31 cellular contexts compared by ENCODE assay signal in the genomic region with DNA sequence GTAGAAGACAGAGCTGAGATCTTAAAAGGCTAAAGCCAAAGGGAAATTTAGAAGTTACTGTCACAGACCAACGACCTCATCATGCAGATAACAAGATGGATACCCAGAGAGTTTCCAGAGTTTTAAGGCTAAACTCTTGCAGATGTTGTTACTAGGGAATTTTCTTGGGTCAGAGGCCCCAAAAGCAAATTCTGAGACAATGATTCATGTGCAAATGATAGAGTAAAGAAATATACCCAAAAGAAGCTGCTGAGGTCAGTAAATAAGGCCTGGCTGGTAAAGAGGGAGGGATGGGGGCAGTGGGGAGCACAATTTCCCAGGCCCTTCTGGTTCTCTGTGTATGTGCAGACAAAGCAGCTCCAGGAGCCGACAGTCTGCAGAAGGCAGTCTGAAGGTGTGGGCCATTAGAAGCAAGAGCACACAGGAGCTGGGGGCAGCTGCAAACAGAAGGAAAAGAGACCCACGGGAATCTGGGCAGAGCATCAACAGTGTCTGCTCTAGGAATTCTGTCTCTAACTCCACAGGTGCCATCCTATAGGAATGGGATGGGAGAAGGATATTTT.
DNase-seq lines count a peak whose midpoint lies in the region; ATAC-seq, FAIRE-seq and TF ChIP-seq lines count a peak whose summit lies in the region.
"Had no signal": no experiment of that assay in that cellular context is flagged by ENCODE, and none has a peak within 500 bp of the region (broad histone marks: within the 10 kb centered on the region; RNA-seq: fewer than 3 reads in every experiment).

No MANE protein-coding gene starts in this region.

- no peak overlapping the region for H2AFZ ChIP-seq in endothelial cell of umbilical vein (ENCODE audit: low read depth, low read length)
- H2AFZ ChIP-seq in trophoblast cell (ENCODE audit: insufficient read depth, low read length, poor library complexity): no peak overlapping the region

- H4K8ac ChIP-seq in trophoblast cell (ENCODE audit: low read depth, low read length): no peak overlapping the region

- dilution Hi-C loops in endothelial cell of umbilical vein (cut with MboI; ENCODE audit: extremely low pct_ligation_motif_present, low sequenced_read_pairs): no loop called here

- H3K79me2 ChIP-seq in endothelial cell of umbilical vein (ENCODE audit: control insufficient read depth, insufficient read depth, low read length): no peaks in the 10 kb centered on the region
- H3K79me2 ChIP-seq in trophoblast cell (ENCODE audit: control insufficient read depth, insufficient read depth, low read length, poor library complexity): no peaks in the 10 kb centered on the region

- no peak for TF ChIP-seq POLR2A in endothelial cell of umbilical vein (IDR thresholded peaks at IDR 0.05; ENCODE audit: low read depth, low read length)

- no peak overlapping the region for H2AK5ac ChIP-seq in trophoblast cell (ENCODE audit: low read length)

- H3K23ac ChIP-seq in trophoblast cell (ENCODE audit: low read length): no peak overlapping the region

- no peaks in the 10 kb centered on the region for H3K79me1 ChIP-seq in trophoblast cell (ENCODE audit: low read length)

- no peak overlapping the region for H2BK12ac ChIP-seq in trophoblast cell (ENCODE audit: low read length)

- H3K27ac ChIP-seq in AG04450 (ENCODE audit: low read depth, low read length) (no peak overlapping the region), endothelial cell of umbilical vein (ENCODE audit: insufficient read depth, low read depth, low read length) (no peak overlapping the region), trophoblast cell (ENCODE audit: low read depth, low read length) (no peak overlapping the region)
- H3K27ac ChIP-seq: BLaER1 treated with 17β-estradiol and CSF1 and Interleukin-3, amounts not matched to agents 10 nM and 100 nM; esophagus squamous epithelium; ovary; right lobe of liver; suprapubic skin had no signal

- H3K9me1 ChIP-seq in endothelial cell of umbilical vein (replicated peaks; ENCODE audit: control insufficient read depth, extremely low read depth, insufficient read depth, low read length): no peaks in the 10 kb centered on the region

- FAIRE-seq in endothelial cell of umbilical vein (lab: Jason Lieb, UNC): peak; percentile 26
- FAIRE-seq: A204.1, GM18507, kidney had no signal

- H2BK5ac ChIP-seq in trophoblast cell (ENCODE audit: low read depth, low read length, poor library complexity): no peak overlapping the region

- H3K9ac ChIP-seq in endothelial cell of umbilical vein (replicated peaks; ENCODE audit: extremely low read depth, insufficient read depth, low read length) (no peak overlapping the region), trophoblast cell (ENCODE audit: low read length) (no peak overlapping the region)
- H3K9ac ChIP-seq: BLaER1 treated with 17β-estradiol and CSF1 and Interleukin-3, amounts not matched to agents 10 nM and 100 nM had no signal

- H3K36me3 ChIP-seq in endothelial cell of umbilical vein (ENCODE audit: control insufficient read depth in 2 of 2, extremely low read depth in 1 of 2, insufficient read depth in 2 of 2, low read length in 2 of 2) (no peaks in the 10 kb centered on the region), trophoblast cell (ENCODE audit: control insufficient read depth in 1 of 2, insufficient read depth in 2 of 2, low read length in 2 of 2) (no peaks in the 10 kb centered on the region)
- H3K36me3 ChIP-seq: BLaER1 treated with 17β-estradiol and CSF1 and Interleukin-3, amounts not matched to agents 10 nM and 100 nM; esophagus squamous epithelium; ovary; right lobe of liver; suprapubic skin had no signal

- no peak overlapping the region for H2BK120ac ChIP-seq in trophoblast cell (ENCODE audit: insufficient read depth, low read length, poor library complexity)

- no peaks in the 10 kb centered on the region for H3K27me3 ChIP-seq in AG04450 (ENCODE audit: control insufficient read depth, insufficient read depth, low read length)
- H3K27me3 ChIP-seq in endothelial cell of umbilical vein (ENCODE audit: control insufficient read depth in 2 of 2, insufficient read depth in 2 of 2, low read length in 2 of 2): peaks cover 0 to 3% of the 10 kb centered on the region in 2 experiments
- H3K27me3 ChIP-seq in trophoblast cell (ENCODE audit: insufficient read depth, low read length): no peaks in the 10 kb centered on the region
- H3K27me3 ChIP-seq: BLaER1 treated with 17β-estradiol and CSF1 and Interleukin-3, amounts not matched to agents 10 nM and 100 nM; esophagus squamous epithelium; ovary; right lobe of liver; suprapubic skin had no signal

- no peak overlapping the region for H4K12ac ChIP-seq in trophoblast cell (ENCODE audit: low read depth, low read length)

- POLR2A ChIA-PET in AG04450 (lab: Yijun Ruan, JAX): no interaction called here
- POLR2A ChIA-PET in endothelial cell of umbilical vein (lab: Charles Lee): no interaction called here

- CTCF ChIA-PET in AG04450 (lab: Charles Lee): no interaction called here
- CTCF ChIA-PET in endothelial cell of umbilical vein (lab: Charles Lee): no interaction called here

- no peak overlapping the region for H3K4ac ChIP-seq in trophoblast cell (ENCODE audit: low read depth, low read length)

- H3K4me2 ChIP-seq in endothelial cell of umbilical vein (ENCODE audit: insufficient read depth, low read length) (no peak overlapping the region), trophoblast cell (ENCODE audit: low read length) (no peak overlapping the region)

- BruUV-seq in endothelial cell of umbilical vein (replicated peaks; lab: Mats Ljungman, UMichigan): no TSS peak

- no peak for TF ChIP-seq CTCF in AG04450 (IDR thresholded peaks at IDR 0.05; ENCODE audit: low read depth, low read length)
- TF ChIP-seq CTCF in endothelial cell of umbilical vein (IDR thresholded peaks at IDR 0.05; ENCODE audit: extremely low read depth in 1 of 2, insufficient read depth in 1 of 2, low read depth in 1 of 2, low read length in 2 of 2): no peak

- H3K4me1 ChIP-seq in endothelial cell of umbilical vein (ENCODE audit: control insufficient read depth, extremely low read depth, insufficient read depth, low read length): peaks cover 2% of the 10 kb centered on the region
- no peaks in the 10 kb centered on the region for H3K4me1 ChIP-seq in trophoblast cell (ENCODE audit: control insufficient read depth in 1 of 2, insufficient read depth in 2 of 2, low read length in 2 of 2)
- H3K4me1 ChIP-seq: esophagus squamous epithelium, right lobe of liver, suprapubic skin had no signal

- no peak for ATAC-seq in HG03565 (IDR thresholded peaks at IDR 0.05; ENCODE audit: unreplicated experiment)
- ATAC-seq: right lobe of liver had no signal

- H4K91ac ChIP-seq in trophoblast cell (ENCODE audit: low read depth, low read length): no peak overlapping the region

- H3K9me3 ChIP-seq in AG04450 (ENCODE audit: control insufficient read depth, insufficient read depth, low read length) (no peaks in the 10 kb centered on the region), endothelial cell of umbilical vein (replicated peaks; ENCODE audit: control insufficient read depth, insufficient read depth, low read length) (no peaks in the 10 kb centered on the region), trophoblast cell (ENCODE audit: insufficient read depth, low read depth, low read length) (peaks cover 2% of the 10 kb centered on the region)
- H3K9me3 ChIP-seq: esophagus squamous epithelium, ovary, right lobe of liver, suprapubic skin had no signal

- H3K14ac ChIP-seq in trophoblast cell (ENCODE audit: low read length): no peak overlapping the region

- no CpG with 5 or more reads among the region's 3 CpGs for whole genome bisulfite sequencing in trophoblast cell (ENCODE audit: extremely low coverage, insufficient coverage, insufficient read length)

- peak; percentile 13 for DNase-seq in AG04450 (ENCODE audit: low read depth, low spot score)
- peak; percentile 75 for DNase-seq in M059J (ENCODE audit: low read depth)
- DNase-seq in endothelial cell of umbilical vein (ENCODE audit: low read depth, low spot score): no peak
- DNase-seq in kidney tubule cell (ENCODE audit: low spot score): peak; percentile 44
- no peak for DNase-seq in trophoblast cell
- no peak for DNase-seq in activated T-cell treated with anti-CD3 and anti-CD28 coated beads, Interleukin-2, amount 50 U/mL, for 1 hour
- no peak for DNase-seq in H4 (ENCODE audit: low spot score)
- DNase-seq: activated B cell treated with CpG ODN at 0.5 μM for 24 hours; activated CD4-positive, alpha-beta T cell treated with anti-CD3 and anti-CD28 coated beads, Interleukin-2, amount 50 U/mL, for 48 hours; activated naive CD4-positive, alpha-beta T cell; activated T-cell treated with anti-CD3 and anti-CD28 coated beads for 4 hours; amygdala; Calu3; cerebellar nuclear complex; effector CD8-positive, alpha-beta T cell; esophagus squamous epithelium; hippocampal formation; kidney; mammary epithelial cell; naive B cell; NCI-H2029; NCI-H446; ovary; right lobe of liver; RPMI8226; T1000 had no signal

- intact Hi-C loops in endothelial cell of umbilical vein (cut with micrococcal nuclease): no loop called here

- H3K4me3 ChIP-seq in AG04450 (ENCODE audit: low read depth, low read length) (no peak overlapping the region), endothelial cell of umbilical vein (replicated peaks in 1 of 3; ENCODE audit: insufficient read depth in 1 of 3, low read depth in 1 of 3, low read length in 3 of 3) (no peak overlapping the region), trophoblast cell (ENCODE audit: low read depth, low read length) (no peak overlapping the region)
- H3K4me3 ChIP-seq: BLaER1 treated with 17β-estradiol and CSF1 and Interleukin-3, amounts not matched to agents 10 nM and 100 nM; esophagus squamous epithelium; ovary; right lobe of liver; suprapubic skin had no signal

- H4K20me1 ChIP-seq in endothelial cell of umbilical vein (replicated peaks; ENCODE audit: control insufficient read depth, extremely low read depth, insufficient read depth, low read length): no peaks in the 10 kb centered on the region
- H4K20me1 ChIP-seq: BLaER1 treated with 17β-estradiol and CSF1 and Interleukin-3, amounts not matched to agents 10 nM and 100 nM had no signal

- no peak overlapping the region for H3K18ac ChIP-seq in trophoblast cell (ENCODE audit: low read length)

TF ChIP-seq in endothelial cell of umbilical vein, 7 proteins besides CTCF, POLR2A, EP300 and RAD21 (continues in another document):
- TF ChIP-seq POLR2AphosphoS5 (IDR thresholded peaks at IDR 0.05; ENCODE audit: insufficient read depth, low read depth, low read length) (no peak), EZH2 (IDR thresholded peaks at IDR 0.05; ENCODE audit: borderline replicate concordance, low read depth, low read length, severe bottlenecking) (no peak), GATA2 (IDR thresholded peaks at IDR 0.05; ENCODE audit: insufficient read depth, insufficient read length, low read depth, low read length) (no peak), JUN (IDR thresholded peaks at IDR 0.05; ENCODE audit: borderline replicate concordance, insufficient read depth, insufficient read length, low read depth) (no peak), FOS (IDR thresholded peaks at IDR 0.05; ENCODE audit: borderline replicate concordance, insufficient read depth, low read length) (no peak)
- TF ChIP-seq, protein P1, sequence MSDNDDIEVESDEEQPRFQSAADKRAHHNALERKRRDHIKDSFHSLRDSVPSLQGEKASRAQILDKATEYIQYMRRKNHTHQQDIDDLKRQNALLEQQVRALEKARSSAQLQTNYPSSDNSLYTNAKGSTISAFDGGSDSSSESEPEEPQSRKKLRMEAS (IDR thresholded peaks at IDR 0.05; ENCODE audit: insufficient read depth, insufficient read length): no peak

Comparison
In these comparisons a context has a peak if more than half of its experiments do, and no peak if none do; other contexts are left out.
1. DNase-seq: peak in AG04450 (single experiment), M059J (single experiment) and kidney tubule cell (single experiment); none in endothelial cell of umbilical vein (single experiment), trophoblast cell (0 of 2), activated T-cell treated with anti-CD3 and anti-CD28 coated beads, Interleukin-2, amount 50 U/mL, for 1 hour (single experiment) and H4 (single experiment).